In the genomic region with DNA sequence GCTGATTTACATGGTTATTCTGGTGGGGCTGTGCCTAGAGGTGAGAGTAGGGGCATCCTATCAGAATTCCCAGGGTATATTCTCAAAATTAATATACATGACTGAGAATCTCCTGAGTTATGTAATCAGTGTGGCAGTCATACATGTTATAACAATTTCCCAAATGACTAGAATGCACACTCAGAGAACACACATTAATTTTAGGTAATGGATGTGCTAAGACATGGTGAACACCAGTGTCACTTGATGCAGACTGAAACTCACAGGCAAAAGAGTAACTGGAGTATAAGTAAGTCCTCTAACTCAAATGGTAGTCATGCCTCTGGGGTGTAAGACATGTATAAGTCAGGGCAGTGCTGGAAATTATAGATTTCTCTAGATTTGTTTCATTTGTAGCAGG, we compare ENCODE assay signal across 2 cellular contexts.
TF ChIP-seq lines count a peak whose summit lies in the region.

No MANE protein-coding gene starts in this region.

TF ChIP-seq in GM23338, 12 proteins besides CTCF, POLR2A, EP300 and RAD21 (continued from another document):
- TF ChIP-seq, protein P1, sequence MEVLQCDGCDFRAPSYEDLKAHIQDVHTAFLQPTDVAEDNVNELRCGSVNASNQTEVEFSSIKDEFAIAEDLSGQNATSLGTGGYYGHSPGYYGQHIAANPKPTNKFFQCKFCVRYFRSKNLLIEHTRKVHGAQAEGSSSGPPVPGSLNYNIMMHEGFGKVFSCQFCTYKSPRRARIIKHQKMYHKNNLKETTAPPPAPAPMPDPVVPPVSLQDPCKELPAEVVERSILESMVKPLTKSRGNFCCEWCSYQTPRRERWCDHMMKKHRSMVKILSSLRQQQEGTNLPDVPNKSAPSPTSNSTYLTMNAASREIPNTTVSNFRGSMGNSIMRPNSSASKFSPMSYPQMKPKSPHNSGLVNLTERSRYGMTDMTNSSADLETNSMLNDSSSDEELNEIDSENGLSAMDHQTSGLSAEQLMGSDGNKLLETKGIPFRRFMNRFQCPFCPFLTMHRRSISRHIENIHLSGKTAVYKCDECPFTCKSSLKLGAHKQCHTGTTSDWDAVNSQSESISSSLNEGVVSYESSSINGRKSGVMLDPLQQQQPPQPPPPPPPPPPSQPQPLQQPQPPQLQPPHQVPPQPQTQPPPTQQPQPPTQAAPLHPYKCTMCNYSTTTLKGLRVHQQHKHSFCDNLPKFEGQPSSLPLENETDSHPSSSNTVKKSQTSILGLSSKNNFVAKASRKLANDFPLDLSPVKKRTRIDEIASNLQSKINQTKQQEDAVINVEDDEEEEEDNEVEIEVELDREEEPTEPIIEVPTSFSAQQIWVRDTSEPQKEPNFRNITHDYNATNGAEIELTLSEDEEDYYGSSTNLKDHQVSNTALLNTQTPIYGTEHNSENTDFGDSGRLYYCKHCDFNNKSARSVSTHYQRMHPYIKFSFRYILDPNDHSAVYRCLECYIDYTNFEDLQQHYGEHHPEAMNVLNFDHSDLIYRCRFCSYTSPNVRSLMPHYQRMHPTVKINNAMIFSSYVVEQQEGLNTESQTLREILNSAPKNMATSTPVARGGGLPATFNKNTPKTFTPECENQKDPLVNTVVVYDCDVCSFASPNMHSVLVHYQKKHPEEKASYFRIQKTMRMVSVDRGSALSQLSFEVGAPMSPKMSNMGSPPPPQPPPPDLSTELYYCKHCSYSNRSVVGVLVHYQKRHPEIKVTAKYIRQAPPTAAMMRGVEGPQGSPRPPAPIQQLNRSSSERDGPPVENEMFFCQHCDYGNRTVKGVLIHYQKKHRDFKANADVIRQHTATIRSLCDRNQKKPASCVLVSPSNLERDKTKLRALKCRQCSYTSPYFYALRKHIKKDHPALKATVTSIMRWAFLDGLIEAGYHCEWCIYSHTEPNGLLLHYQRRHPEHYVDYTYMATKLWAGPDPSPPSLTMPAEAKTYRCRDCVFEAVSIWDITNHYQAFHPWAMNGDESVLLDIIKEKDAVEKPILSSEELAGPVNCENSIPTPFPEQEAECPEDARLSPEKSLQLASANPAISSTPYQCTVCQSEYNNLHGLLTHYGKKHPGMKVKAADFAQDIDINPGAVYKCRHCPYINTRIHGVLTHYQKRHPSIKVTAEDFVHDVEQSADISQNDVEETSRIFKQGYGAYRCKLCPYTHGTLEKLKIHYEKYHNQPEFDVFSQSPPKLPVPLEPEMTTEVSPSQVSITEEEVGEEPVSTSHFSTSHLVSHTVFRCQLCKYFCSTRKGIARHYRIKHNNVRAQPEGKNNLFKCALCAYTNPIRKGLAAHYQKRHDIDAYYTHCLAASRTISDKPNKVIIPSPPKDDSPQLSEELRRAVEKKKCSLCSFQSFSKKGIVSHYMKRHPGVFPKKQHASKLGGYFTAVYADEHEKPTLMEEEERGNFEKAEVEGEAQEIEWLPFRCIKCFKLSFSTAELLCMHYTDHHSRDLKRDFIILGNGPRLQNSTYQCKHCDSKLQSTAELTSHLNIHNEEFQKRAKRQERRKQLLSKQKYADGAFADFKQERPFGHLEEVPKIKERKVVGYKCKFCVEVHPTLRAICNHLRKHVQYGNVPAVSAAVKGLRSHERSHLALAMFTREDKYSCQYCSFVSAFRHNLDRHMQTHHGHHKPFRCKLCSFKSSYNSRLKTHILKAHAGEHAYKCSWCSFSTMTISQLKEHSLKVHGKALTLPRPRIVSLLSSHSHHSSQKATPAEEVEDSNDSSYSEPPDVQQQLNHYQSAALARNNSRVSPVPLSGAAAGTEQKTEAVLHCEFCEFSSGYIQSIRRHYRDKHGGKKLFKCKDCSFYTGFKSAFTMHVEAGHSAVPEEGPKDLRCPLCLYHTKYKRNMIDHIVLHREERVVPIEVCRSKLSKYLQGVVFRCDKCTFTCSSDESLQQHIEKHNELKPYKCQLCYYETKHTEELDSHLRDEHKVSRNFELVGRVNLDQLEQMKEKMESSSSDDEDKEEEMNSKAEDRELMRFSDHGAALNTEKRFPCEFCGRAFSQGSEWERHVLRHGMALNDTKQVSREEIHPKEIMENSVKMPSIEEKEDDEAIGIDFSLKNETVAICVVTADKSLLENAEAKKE (CRISPR knock-in tag; IDR thresholded peaks at IDR 0.05): no peak
- TF ChIP-seq JUNB (IDR thresholded peaks at IDR 0.05; ENCODE audit: unreplicated experiment) (no peak), CREB1 (CRISPR knock-in tag; IDR thresholded peaks at IDR 0.05; ENCODE audit: low read depth) (no peak), ZNF114 (CRISPR knock-in tag; IDR thresholded peaks at IDR 0.05) (no peak)
- TF ChIP-seq, protein P2, sequence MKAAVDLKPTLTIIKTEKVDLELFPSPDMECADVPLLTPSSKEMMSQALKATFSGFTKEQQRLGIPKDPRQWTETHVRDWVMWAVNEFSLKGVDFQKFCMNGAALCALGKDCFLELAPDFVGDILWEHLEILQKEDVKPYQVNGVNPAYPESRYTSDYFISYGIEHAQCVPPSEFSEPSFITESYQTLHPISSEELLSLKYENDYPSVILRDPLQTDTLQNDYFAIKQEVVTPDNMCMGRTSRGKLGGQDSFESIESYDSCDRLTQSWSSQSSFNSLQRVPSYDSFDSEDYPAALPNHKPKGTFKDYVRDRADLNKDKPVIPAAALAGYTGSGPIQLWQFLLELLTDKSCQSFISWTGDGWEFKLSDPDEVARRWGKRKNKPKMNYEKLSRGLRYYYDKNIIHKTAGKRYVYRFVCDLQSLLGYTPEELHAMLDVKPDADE (IDR thresholded peaks at IDR 0.05): no peak
- TF ChIP-seq, protein P3, sequence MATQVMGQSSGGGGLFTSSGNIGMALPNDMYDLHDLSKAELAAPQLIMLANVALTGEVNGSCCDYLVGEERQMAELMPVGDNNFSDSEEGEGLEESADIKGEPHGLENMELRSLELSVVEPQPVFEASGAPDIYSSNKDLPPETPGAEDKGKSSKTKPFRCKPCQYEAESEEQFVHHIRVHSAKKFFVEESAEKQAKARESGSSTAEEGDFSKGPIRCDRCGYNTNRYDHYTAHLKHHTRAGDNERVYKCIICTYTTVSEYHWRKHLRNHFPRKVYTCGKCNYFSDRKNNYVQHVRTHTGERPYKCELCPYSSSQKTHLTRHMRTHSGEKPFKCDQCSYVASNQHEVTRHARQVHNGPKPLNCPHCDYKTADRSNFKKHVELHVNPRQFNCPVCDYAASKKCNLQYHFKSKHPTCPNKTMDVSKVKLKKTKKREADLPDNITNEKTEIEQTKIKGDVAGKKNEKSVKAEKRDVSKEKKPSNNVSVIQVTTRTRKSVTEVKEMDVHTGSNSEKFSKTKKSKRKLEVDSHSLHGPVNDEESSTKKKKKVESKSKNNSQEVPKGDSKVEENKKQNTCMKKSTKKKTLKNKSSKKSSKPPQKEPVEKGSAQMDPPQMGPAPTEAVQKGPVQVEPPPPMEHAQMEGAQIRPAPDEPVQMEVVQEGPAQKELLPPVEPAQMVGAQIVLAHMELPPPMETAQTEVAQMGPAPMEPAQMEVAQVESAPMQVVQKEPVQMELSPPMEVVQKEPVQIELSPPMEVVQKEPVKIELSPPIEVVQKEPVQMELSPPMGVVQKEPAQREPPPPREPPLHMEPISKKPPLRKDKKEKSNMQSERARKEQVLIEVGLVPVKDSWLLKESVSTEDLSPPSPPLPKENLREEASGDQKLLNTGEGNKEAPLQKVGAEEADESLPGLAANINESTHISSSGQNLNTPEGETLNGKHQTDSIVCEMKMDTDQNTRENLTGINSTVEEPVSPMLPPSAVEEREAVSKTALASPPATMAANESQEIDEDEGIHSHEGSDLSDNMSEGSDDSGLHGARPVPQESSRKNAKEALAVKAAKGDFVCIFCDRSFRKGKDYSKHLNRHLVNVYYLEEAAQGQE (IDR thresholded peaks at IDR 0.05; ENCODE audit: unreplicated experiment): no peak

TF ChIP-seq in SK-N-SH, 30 proteins besides CTCF, POLR2A, EP300 and RAD21 (continued from another document):
- TF ChIP-seq, protein P3 (IDR thresholded peaks at IDR 0.05; ENCODE audit: low read depth, low read length): no peak
- TF ChIP-seq GATA2 (CRISPR knock-in tag; IDR thresholded peaks at IDR 0.05): no peak
- TF ChIP-seq RCOR1 (IDR thresholded peaks at IDR 0.05; ENCODE audit: low read length): no peak
- TF ChIP-seq RXRA (IDR thresholded peaks at IDR 0.05; ENCODE audit: borderline replicate concordance, low read depth): no peak
